1 cellular context compared by ENCODE assay signal in the genomic region with DNA sequence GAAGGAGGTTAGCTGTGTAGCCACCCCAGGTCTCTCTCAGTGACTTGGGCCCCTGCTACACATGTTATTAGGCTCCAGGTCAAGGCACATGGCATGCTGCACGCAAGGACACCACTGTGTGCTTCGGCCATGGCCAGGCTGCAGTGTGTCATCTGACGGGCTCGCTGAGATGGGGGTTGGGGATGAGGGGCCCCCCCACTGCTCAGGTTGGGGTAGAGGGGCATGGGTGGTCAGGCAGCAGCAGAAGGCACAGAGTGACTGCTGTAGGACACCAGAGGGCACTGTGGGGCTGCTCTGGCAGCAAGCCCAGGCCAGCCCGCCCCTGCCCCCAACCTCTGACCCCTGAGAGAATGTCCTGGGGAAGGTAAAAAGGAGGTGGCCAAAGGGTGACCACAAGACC.
TF ChIP-seq lines count a peak whose summit lies in the region.

No MANE protein-coding gene starts in this region.

TF ChIP-seq in HepG2, 621 proteins besides CTCF, POLR2A, EP300 and RAD21 (continued from another document and continues in another):
- TF ChIP-seq ZNF546 (CRISPR knock-in tag; conservative IDR thresholded peaks at IDR 0.05): 0 out of 2 replicates have a peak, but pooled peaks have one; percentile 28
- TF ChIP-seq SMAD9 (CRISPR knock-in tag; IDR thresholded peaks at IDR 0.05): no peak
- no peak for TF ChIP-seq SETDB1 (CRISPR knock-in tag; IDR thresholded peaks at IDR 0.05; ENCODE audit: borderline replicate concordance)
- no peak for TF ChIP-seq SMYD3 (CRISPR knock-in tag; IDR thresholded peaks at IDR 0.05)
- TF ChIP-seq, protein P1, sequence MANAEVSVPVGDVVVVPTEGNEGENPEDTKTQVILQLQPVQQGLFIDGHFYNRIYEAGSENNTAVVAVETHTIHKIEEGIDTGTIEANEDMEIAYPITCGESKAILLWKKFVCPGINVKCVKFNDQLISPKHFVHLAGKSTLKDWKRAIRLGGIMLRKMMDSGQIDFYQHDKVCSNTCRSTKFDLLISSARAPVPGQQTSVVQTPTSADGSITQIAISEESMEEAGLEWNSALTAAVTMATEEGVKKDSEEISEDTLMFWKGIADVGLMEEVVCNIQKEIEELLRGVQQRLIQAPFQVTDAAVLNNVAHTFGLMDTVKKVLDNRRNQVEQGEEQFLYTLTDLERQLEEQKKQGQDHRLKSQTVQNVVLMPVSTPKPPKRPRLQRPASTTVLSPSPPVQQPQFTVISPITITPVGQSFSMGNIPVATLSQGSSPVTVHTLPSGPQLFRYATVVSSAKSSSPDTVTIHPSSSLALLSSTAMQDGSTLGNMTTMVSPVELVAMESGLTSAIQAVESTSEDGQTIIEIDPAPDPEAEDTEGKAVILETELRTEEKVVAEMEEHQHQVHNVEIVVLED (CRISPR knock-in tag; IDR thresholded peaks at IDR 0.05; ENCODE audit: borderline replicate concordance): no peak
- no peak for TF ChIP-seq ZNF326 (CRISPR knock-in tag; IDR thresholded peaks at IDR 0.05; ENCODE audit: borderline replicate concordance)
- TF ChIP-seq BCL6 (CRISPR knock-in tag; IDR thresholded peaks at IDR 0.05): peak; percentile 38; the same call in 1 of the 2 replicates
- TF ChIP-seq, protein P2, sequence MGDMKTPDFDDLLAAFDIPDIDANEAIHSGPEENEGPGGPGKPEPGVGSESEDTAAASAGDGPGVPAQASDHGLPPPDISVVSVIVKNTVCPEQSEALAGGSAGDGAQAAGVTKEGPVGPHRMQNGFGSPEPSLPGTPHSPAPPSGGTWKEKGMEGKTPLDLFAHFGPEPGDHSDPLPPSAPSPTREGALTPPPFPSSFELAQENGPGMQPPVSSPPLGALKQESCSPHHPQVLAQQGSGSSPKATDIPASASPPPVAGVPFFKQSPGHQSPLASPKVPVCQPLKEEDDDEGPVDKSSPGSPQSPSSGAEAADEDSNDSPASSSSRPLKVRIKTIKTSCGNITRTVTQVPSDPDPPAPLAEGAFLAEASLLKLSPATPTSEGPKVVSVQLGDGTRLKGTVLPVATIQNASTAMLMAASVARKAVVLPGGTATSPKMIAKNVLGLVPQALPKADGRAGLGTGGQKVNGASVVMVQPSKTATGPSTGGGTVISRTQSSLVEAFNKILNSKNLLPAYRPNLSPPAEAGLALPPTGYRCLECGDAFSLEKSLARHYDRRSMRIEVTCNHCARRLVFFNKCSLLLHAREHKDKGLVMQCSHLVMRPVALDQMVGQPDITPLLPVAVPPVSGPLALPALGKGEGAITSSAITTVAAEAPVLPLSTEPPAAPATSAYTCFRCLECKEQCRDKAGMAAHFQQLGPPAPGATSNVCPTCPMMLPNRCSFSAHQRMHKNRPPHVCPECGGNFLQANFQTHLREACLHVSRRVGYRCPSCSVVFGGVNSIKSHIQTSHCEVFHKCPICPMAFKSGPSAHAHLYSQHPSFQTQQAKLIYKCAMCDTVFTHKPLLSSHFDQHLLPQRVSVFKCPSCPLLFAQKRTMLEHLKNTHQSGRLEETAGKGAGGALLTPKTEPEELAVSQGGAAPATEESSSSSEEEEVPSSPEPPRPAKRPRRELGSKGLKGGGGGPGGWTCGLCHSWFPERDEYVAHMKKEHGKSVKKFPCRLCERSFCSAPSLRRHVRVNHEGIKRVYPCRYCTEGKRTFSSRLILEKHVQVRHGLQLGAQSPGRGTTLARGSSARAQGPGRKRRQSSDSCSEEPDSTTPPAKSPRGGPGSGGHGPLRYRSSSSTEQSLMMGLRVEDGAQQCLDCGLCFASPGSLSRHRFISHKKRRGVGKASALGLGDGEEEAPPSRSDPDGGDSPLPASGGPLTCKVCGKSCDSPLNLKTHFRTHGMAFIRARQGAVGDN (CRISPR knock-in tag; IDR thresholded peaks at IDR 0.05): peak; percentile 72
- peak; percentile 11; the same call in 1 of the 2 replicates for TF ChIP-seq ZNF768 (CRISPR knock-in tag; IDR thresholded peaks at IDR 0.05)
- TF ChIP-seq, protein P3, sequence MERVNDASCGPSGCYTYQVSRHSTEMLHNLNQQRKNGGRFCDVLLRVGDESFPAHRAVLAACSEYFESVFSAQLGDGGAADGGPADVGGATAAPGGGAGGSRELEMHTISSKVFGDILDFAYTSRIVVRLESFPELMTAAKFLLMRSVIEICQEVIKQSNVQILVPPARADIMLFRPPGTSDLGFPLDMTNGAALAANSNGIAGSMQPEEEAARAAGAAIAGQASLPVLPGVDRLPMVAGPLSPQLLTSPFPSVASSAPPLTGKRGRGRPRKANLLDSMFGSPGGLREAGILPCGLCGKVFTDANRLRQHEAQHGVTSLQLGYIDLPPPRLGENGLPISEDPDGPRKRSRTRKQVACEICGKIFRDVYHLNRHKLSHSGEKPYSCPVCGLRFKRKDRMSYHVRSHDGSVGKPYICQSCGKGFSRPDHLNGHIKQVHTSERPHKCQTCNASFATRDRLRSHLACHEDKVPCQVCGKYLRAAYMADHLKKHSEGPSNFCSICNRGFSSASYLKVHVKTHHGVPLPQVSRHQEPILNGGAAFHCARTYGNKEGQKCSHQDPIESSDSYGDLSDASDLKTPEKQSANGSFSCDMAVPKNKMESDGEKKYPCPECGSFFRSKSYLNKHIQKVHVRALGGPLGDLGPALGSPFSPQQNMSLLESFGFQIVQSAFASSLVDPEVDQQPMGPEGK (CRISPR knock-in tag; IDR thresholded peaks at IDR 0.05): peak; percentile 84
- 0 out of 2 replicates have a peak, but pooled peaks have one; percentile 22 for TF ChIP-seq ZNF335 (CRISPR knock-in tag; IDR thresholded peaks at IDR 0.05)
- no peak for TF ChIP-seq HNRNPK (IDR thresholded peaks at IDR 0.05; ENCODE audit: low read depth, low read length, poor library complexity, severe bottlenecking)
- TF ChIP-seq NONO (IDR thresholded peaks at IDR 0.05): no peak
- TF ChIP-seq NONO (CRISPR knock-in tag; conservative IDR thresholded peaks at IDR 0.05): 0 out of 2 replicates have a peak, but pooled peaks have one; percentile 46
- TF ChIP-seq, protein P4, sequence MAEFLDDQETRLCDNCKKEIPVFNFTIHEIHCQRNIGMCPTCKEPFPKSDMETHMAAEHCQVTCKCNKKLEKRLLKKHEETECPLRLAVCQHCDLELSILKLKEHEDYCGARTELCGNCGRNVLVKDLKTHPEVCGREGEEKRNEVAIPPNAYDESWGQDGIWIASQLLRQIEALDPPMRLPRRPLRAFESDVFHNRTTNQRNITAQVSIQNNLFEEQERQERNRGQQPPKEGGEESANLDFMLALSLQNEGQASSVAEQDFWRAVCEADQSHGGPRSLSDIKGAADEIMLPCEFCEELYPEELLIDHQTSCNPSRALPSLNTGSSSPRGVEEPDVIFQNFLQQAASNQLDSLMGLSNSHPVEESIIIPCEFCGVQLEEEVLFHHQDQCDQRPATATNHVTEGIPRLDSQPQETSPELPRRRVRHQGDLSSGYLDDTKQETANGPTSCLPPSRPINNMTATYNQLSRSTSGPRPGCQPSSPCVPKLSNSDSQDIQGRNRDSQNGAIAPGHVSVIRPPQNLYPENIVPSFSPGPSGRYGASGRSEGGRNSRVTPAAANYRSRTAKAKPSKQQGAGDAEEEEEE (CRISPR knock-in tag; IDR thresholded peaks at IDR 0.05; ENCODE audit: borderline replicate concordance): no peak
- TF ChIP-seq FOXK2 (IDR thresholded peaks at IDR 0.05): no peak
- no peak for TF ChIP-seq ZNF253 (CRISPR knock-in tag; IDR thresholded peaks at IDR 0.05; ENCODE audit: borderline replicate concordance)
- TF ChIP-seq, protein P5, sequence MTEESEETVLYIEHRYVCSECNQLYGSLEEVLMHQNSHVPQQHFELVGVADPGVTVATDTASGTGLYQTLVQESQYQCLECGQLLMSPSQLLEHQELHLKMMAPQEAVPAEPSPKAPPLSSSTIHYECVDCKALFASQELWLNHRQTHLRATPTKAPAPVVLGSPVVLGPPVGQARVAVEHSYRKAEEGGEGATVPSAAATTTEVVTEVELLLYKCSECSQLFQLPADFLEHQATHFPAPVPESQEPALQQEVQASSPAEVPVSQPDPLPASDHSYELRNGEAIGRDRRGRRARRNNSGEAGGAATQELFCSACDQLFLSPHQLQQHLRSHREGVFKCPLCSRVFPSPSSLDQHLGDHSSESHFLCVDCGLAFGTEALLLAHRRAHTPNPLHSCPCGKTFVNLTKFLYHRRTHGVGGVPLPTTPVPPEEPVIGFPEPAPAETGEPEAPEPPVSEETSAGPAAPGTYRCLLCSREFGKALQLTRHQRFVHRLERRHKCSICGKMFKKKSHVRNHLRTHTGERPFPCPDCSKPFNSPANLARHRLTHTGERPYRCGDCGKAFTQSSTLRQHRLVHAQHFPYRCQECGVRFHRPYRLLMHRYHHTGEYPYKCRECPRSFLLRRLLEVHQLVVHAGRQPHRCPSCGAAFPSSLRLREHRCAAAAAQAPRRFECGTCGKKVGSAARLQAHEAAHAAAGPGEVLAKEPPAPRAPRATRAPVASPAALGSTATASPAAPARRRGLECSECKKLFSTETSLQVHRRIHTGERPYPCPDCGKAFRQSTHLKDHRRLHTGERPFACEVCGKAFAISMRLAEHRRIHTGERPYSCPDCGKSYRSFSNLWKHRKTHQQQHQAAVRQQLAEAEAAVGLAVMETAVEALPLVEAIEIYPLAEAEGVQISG (CRISPR knock-in tag; IDR thresholded peaks at IDR 0.05): peak; percentile 54; the same call in 1 of the 2 replicates
- 0 out of 2 replicates have a peak, but pooled peaks have one; percentile 13 for TF ChIP-seq STAT5B (CRISPR knock-in tag; IDR thresholded peaks at IDR 0.05)
- 0 out of 3 replicates have a peak, but pooled peaks have one; percentile 36 for TF ChIP-seq MXI1 (IDR thresholded peaks at IDR 0.05; ENCODE audit: borderline replicate concordance, low read depth, low read length)
- peak; percentile 92 for TF ChIP-seq NR2C2 (CRISPR knock-in tag; IDR thresholded peaks at IDR 0.05; ENCODE audit: borderline replicate concordance)
- TF ChIP-seq ZNF337 (CRISPR knock-in tag; IDR thresholded peaks at IDR 0.05; ENCODE audit: borderline replicate concordance, low read depth): no peak
- TF ChIP-seq, protein P6, sequence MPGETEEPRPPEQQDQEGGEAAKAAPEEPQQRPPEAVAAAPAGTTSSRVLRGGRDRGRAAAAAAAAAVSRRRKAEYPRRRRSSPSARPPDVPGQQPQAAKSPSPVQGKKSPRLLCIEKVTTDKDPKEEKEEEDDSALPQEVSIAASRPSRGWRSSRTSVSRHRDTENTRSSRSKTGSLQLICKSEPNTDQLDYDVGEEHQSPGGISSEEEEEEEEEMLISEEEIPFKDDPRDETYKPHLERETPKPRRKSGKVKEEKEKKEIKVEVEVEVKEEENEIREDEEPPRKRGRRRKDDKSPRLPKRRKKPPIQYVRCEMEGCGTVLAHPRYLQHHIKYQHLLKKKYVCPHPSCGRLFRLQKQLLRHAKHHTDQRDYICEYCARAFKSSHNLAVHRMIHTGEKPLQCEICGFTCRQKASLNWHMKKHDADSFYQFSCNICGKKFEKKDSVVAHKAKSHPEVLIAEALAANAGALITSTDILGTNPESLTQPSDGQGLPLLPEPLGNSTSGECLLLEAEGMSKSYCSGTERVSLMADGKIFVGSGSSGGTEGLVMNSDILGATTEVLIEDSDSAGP (CRISPR knock-in tag; IDR thresholded peaks at IDR 0.05; ENCODE audit: borderline replicate concordance): peak; percentile 51; the same call in 1 of the 2 replicates
- TF ChIP-seq, protein P7, sequence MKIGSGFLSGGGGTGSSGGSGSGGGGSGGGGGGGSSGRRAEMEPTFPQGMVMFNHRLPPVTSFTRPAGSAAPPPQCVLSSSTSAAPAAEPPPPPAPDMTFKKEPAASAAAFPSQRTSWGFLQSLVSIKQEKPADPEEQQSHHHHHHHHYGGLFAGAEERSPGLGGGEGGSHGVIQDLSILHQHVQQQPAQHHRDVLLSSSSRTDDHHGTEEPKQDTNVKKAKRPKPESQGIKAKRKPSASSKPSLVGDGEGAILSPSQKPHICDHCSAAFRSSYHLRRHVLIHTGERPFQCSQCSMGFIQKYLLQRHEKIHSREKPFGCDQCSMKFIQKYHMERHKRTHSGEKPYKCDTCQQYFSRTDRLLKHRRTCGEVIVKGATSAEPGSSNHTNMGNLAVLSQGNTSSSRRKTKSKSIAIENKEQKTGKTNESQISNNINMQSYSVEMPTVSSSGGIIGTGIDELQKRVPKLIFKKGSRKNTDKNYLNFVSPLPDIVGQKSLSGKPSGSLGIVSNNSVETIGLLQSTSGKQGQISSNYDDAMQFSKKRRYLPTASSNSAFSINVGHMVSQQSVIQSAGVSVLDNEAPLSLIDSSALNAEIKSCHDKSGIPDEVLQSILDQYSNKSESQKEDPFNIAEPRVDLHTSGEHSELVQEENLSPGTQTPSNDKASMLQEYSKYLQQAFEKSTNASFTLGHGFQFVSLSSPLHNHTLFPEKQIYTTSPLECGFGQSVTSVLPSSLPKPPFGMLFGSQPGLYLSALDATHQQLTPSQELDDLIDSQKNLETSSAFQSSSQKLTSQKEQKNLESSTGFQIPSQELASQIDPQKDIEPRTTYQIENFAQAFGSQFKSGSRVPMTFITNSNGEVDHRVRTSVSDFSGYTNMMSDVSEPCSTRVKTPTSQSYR (CRISPR knock-in tag; IDR thresholded peaks at IDR 0.05; ENCODE audit: borderline replicate concordance): peak; percentile 78; the same call in 1 of the 2 replicates
- TF ChIP-seq ZNF747 (CRISPR knock-in tag; IDR thresholded peaks at IDR 0.05; ENCODE audit: borderline replicate concordance): 0 out of 2 replicates have a peak, but pooled peaks have one; percentile 43
- no peak for TF ChIP-seq SKI (IDR thresholded peaks at IDR 0.05; ENCODE audit: partially characterized antibody)
- TF ChIP-seq SOX6 (IDR thresholded peaks at IDR 0.05): no peak
- peak; percentile 39; the same call in 1 of the 2 replicates for TF ChIP-seq SOX6 (CRISPR knock-in tag; IDR thresholded peaks at IDR 0.05)
- TF ChIP-seq SMAD1 (CRISPR knock-in tag; IDR thresholded peaks at IDR 0.05; ENCODE audit: borderline replicate concordance, low read depth): no peak
- 0 out of 2 replicates have a peak, but pooled peaks have one; percentile 17 for TF ChIP-seq HOXA5 (CRISPR knock-in tag; IDR thresholded peaks at IDR 0.05)
- TF ChIP-seq ZNF577 (CRISPR knock-in tag; IDR thresholded peaks at IDR 0.05; ENCODE audit: borderline replicate concordance, low read depth): no peak
- TF ChIP-seq ZNF670 (CRISPR knock-in tag; IDR thresholded peaks at IDR 0.05; ENCODE audit: borderline replicate concordance): no peak
- TF ChIP-seq, protein P8, sequence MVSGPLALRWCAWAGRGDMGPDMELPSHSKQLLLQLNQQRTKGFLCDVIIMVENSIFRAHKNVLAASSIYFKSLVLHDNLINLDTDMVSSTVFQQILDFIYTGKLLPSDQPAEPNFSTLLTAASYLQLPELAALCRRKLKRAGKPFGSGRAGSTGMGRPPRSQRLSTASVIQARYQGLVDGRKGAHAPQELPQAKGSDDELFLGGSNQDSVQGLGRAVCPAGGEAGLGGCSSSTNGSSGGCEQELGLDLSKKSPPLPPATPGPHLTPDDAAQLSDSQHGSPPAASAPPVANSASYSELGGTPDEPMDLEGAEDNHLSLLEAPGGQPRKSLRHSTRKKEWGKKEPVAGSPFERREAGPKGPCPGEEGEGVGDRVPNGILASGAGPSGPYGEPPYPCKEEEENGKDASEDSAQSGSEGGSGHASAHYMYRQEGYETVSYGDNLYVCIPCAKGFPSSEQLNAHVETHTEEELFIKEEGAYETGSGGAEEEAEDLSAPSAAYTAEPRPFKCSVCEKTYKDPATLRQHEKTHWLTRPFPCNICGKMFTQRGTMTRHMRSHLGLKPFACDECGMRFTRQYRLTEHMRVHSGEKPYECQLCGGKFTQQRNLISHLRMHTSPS (CRISPR knock-in tag; IDR thresholded peaks at IDR 0.05; ENCODE audit: low read depth): no peak
- TF ChIP-seq SATB2 (CRISPR knock-in tag; IDR thresholded peaks at IDR 0.05): no peak
- no peak for TF ChIP-seq ZNF562 (CRISPR knock-in tag; IDR thresholded peaks at IDR 0.05; ENCODE audit: borderline replicate concordance)
- no peak for TF ChIP-seq ZNF33A (CRISPR knock-in tag; IDR thresholded peaks at IDR 0.05; ENCODE audit: borderline replicate concordance)
